23 cellular contexts compared by ENCODE assay signal in genomic region chr4:152998861-152999260, GRCh38.
DNase-seq lines count a peak whose midpoint lies in the region; ATAC-seq, FAIRE-seq and TF ChIP-seq lines count a peak whose summit lies in the region.
"Had no signal": no experiment of that assay in that cellular context is flagged by ENCODE, and none has a peak within 500 bp of the region (broad histone marks: within the 10 kb centered on the region; RNA-seq: fewer than 3 reads in every experiment).

No MANE protein-coding gene starts in this region.

- no peak for ATAC-seq in natural killer cell treated with Interleukin-12 subunit alpha and Interleukin-12 subunit beta and Interleukin-15 and Interleukin-18, amount 100 ng/mL, for 72 hours
- ATAC-seq in natural killer cell = no peak
- ATAC-seq: Right ventricle myocardium inferior had no signal

- no peak overlapping the region for H3K27ac ChIP-seq in kidney (ENCODE audit: low read depth in 2 of 2, low read length in 2 of 2)
- H3K27ac ChIP-seq: GM23248, SJSA1 had no signal

- TF ChIP-seq CTCF in natural killer cell (IDR thresholded peaks at IDR 0.05) = no peak
- no peak for TF ChIP-seq CTCF in epithelial cell of esophagus (IDR thresholded peaks at IDR 0.05; ENCODE audit: insufficient read depth, low read depth, low read length, missing control alignments)
- no peak for TF ChIP-seq CTCF in kidney (IDR thresholded peaks at IDR 0.05; ENCODE audit: borderline replicate concordance, extremely low read depth, insufficient read depth)
- no peak for TF ChIP-seq CTCF in type B pancreatic cell (conservative IDR thresholded peaks at IDR 0.05)

- H3K27ac Mint-ChIP-seq in natural killer cell treated with Interleukin-12 subunit alpha and Interleukin-12 subunit beta and Interleukin-15 and Interleukin-18, amount 100 ng/mL, for 72 hours = no peak overlapping the region
- no peak overlapping the region for H3K27ac Mint-ChIP-seq in natural killer cell
- H3K27ac Mint-ChIP-seq in type B pancreatic cell = peak overlapping the region; percentile 82
- H3K27ac Mint-ChIP-seq: CD4-positive, alpha-beta T cell had no signal

- H3K4me3 ChIP-seq in epithelial cell of esophagus (ENCODE audit: low read length) (no peak overlapping the region), kidney (ENCODE audit: low read length in 2 of 2) (no peak overlapping the region)
- H3K4me3 ChIP-seq: GM23248, SJSA1 had no signal

- no peaks in the 10 kb centered on the region for H3K4me1 ChIP-seq in kidney (ENCODE audit: control insufficient read depth in 1 of 2, insufficient read depth in 1 of 2, low read depth in 1 of 2, low read length in 2 of 2)

- no peaks in the 10 kb centered on the region for H3K9me3 ChIP-seq in kidney (ENCODE audit: control insufficient read depth in 1 of 2, low read length in 2 of 2)
- H3K9me3 ChIP-seq: SJSA1 had no signal

- H3K9ac ChIP-seq in kidney (ENCODE audit: low read length in 2 of 2) = no peak overlapping the region
- H3K9ac ChIP-seq: GM23248 had no signal

- no peaks in the 10 kb centered on the region for H3K9me3 Mint-ChIP-seq in natural killer cell treated with Interleukin-12 subunit alpha and Interleukin-12 subunit beta and Interleukin-15 and Interleukin-18, amount 100 ng/mL, for 72 hours
- H3K9me3 Mint-ChIP-seq in natural killer cell (no peaks in the 10 kb centered on the region), type B pancreatic cell (no peaks in the 10 kb centered on the region)
- H3K9me3 Mint-ChIP-seq: CD4-positive, alpha-beta T cell had no signal

- no peak overlapping the region for H3K4me3 Mint-ChIP-seq in natural killer cell treated with Interleukin-12 subunit alpha and Interleukin-12 subunit beta and Interleukin-15 and Interleukin-18, amount 100 ng/mL, for 72 hours
- H3K4me3 Mint-ChIP-seq in natural killer cell (no peak overlapping the region), type B pancreatic cell (peak overlapping the region; percentile 47)
- H3K4me3 Mint-ChIP-seq: CD4-positive, alpha-beta T cell had no signal

- peaks cover 0 to 3% of the 10 kb centered on the region in 2 donors for H3K4me1 Mint-ChIP-seq in natural killer cell treated with Interleukin-12 subunit alpha and Interleukin-12 subunit beta and Interleukin-15 and Interleukin-18, amount 100 ng/mL, for 72 hours (ENCODE audit: low read depth in 2 of 2)
- peaks cover under 1 to 4% of the 10 kb centered on the region in 2 donors for H3K4me1 Mint-ChIP-seq in natural killer cell
- H3K4me1 Mint-ChIP-seq in type B pancreatic cell (ENCODE audit: unreplicated experiment) = peaks cover 46% of the 10 kb centered on the region

- H3K36me3 Mint-ChIP-seq in natural killer cell treated with Interleukin-12 subunit alpha and Interleukin-12 subunit beta and Interleukin-15 and Interleukin-18, amount 100 ng/mL, for 72 hours = no peaks in the 10 kb centered on the region
- no peaks in the 10 kb centered on the region for H3K36me3 Mint-ChIP-seq in natural killer cell
- H3K36me3 Mint-ChIP-seq in type B pancreatic cell = no peaks in the 10 kb centered on the region

- FAIRE-seq in kidney (lab: Jason Lieb, UNC) = no peak
- FAIRE-seq: A204.1, RCC 7860 had no signal

- intact Hi-C loops in natural killer cell (cut with micrococcal nuclease) = no loop called here
- intact Hi-C loops in kidney (cut with DNase I) = no loop called here

- peaks cover 12 to 25% of the 10 kb centered on the region in 2 donors for H3K27me3 Mint-ChIP-seq in natural killer cell treated with Interleukin-12 subunit alpha and Interleukin-12 subunit beta and Interleukin-15 and Interleukin-18, amount 100 ng/mL, for 72 hours
- H3K27me3 Mint-ChIP-seq in natural killer cell (ENCODE audit: low read depth in 2 of 2) = peaks cover 0 to 9% of the 10 kb centered on the region in 2 donors
- no peaks in the 10 kb centered on the region for H3K27me3 Mint-ChIP-seq in type B pancreatic cell

- H3K36me3 ChIP-seq in kidney (ENCODE audit: control insufficient read depth in 1 of 2, insufficient read depth in 2 of 2, low read length in 2 of 2) = no peaks in the 10 kb centered on the region
- H3K36me3 ChIP-seq: SJSA1 had no signal

- DNase-seq in natural killer cell treated with Interleukin-12 subunit alpha and Interleukin-12 subunit beta and Interleukin-15 and Interleukin-18, amount 100 ng/mL, for 72 hours (ENCODE audit: low spot score) = peak; percentile 34
- DNase-seq in natural killer cell = no peak
- DNase-seq in epithelial cell of esophagus (ENCODE audit: low read depth) = peak; percentile 52
- DNase-seq in kidney = peak; percentile 69
- DNase-seq in type B pancreatic cell (ENCODE audit: extremely low spot score, unreplicated experiment) = no peak
- no peak for DNase-seq in activated CD8-positive, alpha-beta memory T cell treated with anti-CD3 and anti-CD28 coated beads for 24 hours
- DNase-seq in effector CD4-positive, alpha-beta T cell = no peak
- no peak for DNase-seq in stimulated activated CD8-positive, alpha-beta memory T cell treated with anti-CD3 and anti-CD28 coated beads, Interleukin-4, amount 100 ng/mL, for 48 hours
- DNase-seq: CD4-positive, alpha-beta T cell; COR-L47; DMS79 treated with DMSO at 0.1 percent for 48 hours; GM23248; HCEC 1CT; KG1; NCI-H1105; NCI-H146; NCI-H2029; NCI-H345; NCI-H774 had no signal

Comparison
In these comparisons a context has a peak if more than half of its experiments do, and no peak if none do; other contexts are left out.
1. DNase-seq: peak in natural killer cell treated with Interleukin-12 subunit alpha and Interleukin-12 subunit beta and Interleukin-15 and Interleukin-18, amount 100 ng/mL, for 72 hours (single experiment), epithelial cell of esophagus (single experiment) and kidney (single experiment); none in natural killer cell (single experiment), type B pancreatic cell (single experiment), activated CD8-positive, alpha-beta memory T cell treated with anti-CD3 and anti-CD28 coated beads for 24 hours (single experiment), effector CD4-positive, alpha-beta T cell (single experiment) and stimulated activated CD8-positive, alpha-beta memory T cell treated with anti-CD3 and anti-CD28 coated beads, Interleukin-4, amount 100 ng/mL, for 48 hours (single experiment).